In the genomic region with DNA sequence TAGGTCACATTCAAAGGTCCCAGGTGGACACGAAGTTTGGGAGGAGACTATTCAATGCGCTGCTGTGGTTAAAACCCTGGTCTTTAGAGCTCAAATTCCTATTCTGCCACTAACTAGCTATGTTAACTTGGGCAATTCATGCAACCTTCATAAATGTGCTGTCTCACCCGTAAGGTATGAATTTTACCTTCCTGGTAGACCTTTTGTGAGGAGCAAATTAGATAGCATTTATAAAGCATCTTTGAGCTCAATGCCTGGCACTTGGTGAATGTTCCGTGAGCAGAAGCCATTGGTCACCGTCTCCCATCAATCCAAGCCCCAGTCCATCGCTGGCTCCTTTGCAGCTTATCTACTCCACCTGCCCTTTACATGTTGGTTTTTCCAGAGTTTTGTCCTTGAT, we compare ENCODE assay signal across 7 cellular contexts.
"Had no signal": no experiment of that assay in that cellular context is flagged by ENCODE, and none has a peak within 500 bp of the region (broad histone marks: within the 10 kb centered on the region; RNA-seq: fewer than 3 reads in every experiment).

No MANE protein-coding gene starts in this region.

- H3K4me3 ChIP-seq: GM23248 had no signal

- H3K27ac Mint-ChIP-seq: H9, IgD-negative memory B cell had no signal

- H3K4me3 Mint-ChIP-seq: H9, IgD-negative memory B cell had no signal

- H3K27ac ChIP-seq: GM23248, HL-60 had no signal

- DNase-seq: GM23248, GOT3, H9, HCEC 1CT, KBM-7 had no signal

- H3K4me1 Mint-ChIP-seq: IgD-negative memory B cell had no signal

- H2AFZ ChIP-seq: GM23248 had no signal

- H3K9ac ChIP-seq: GM23248 had no signal
